Comparison of ENCODE assay signal across 13 cellular contexts in genomic region chr2:95062247-95062646, GRCh38. TPM values are rescaled to one million over a fixed set of nuclear protein-coding genes. Genes with fewer than 3 reads are reported as not detected.
DNase-seq lines count a peak whose midpoint lies in the region; ATAC-seq, FAIRE-seq and TF ChIP-seq lines count a peak whose summit lies in the region.
"Had no signal": no experiment of that assay in that cellular context is flagged by ENCODE, and none has a peak within 500 bp of the region (broad histone marks: within the 10 kb centered on the region; RNA-seq: fewer than 3 reads in every experiment).

No MANE protein-coding gene starts in this region.

- POLR2A ChIA-PET in CD8-positive, alpha-beta T cell (lab: Charles Lee): interaction anchor here (1.4 to 3.9 kb wide), 3 partner anchors 8 to 14 kb away, joined by 4 to 31 read pairs (median 11); no protein-coding TSS in a partner anchor

- no peaks in the 10 kb centered on the region for H3K27me3 Mint-ChIP-seq in CD8-positive, alpha-beta T cell (ENCODE audit: low read depth)
- H3K27me3 Mint-ChIP-seq in activated T-helper 2 cell treated with anti-CD3 and anti-CD28 coated beads, Interferon-gamma antibody, Interleukin-2, Interleukin-4, amounts not matched to agents 10 μg/mL and 5 μg/mL and 100 μg/mL, durations not matched to agents 14 hours and 24 hours and 36 hours (ENCODE audit: low read depth): no peaks in the 10 kb centered on the region

- H3K36me3 ChIP-seq in BLaER1: no peaks in the 10 kb centered on the region
- no peaks in the 10 kb centered on the region for H3K36me3 ChIP-seq in CD8-positive, alpha-beta T cell (ENCODE audit: insufficient read depth, low read length)
- no peaks in the 10 kb centered on the region for H3K36me3 ChIP-seq in small intestine (ENCODE audit: control insufficient read depth in 2 of 2, insufficient read depth in 2 of 2, low read length in 2 of 2)
- H3K36me3 ChIP-seq: heart right ventricle, thoracic aorta had no signal

- H3K4me2 ChIP-seq in BLaER1: peak overlapping the region; percentile 33; the same call in 1 of the 2 replicates

- H4K20me1 ChIP-seq in BLaER1: no peaks in the 10 kb centered on the region

- WGBS in small intestine, 3 donors: 78 to 82% (median 80%) methylated on average over 7 of the region's 7 CpGs

- DNase-seq in CD8-positive, alpha-beta T cell: peak in 1 of 7 experiments; percentile 45
- no peak for DNase-seq in activated T-helper 2 cell treated with anti-CD3 and anti-CD28 coated beads, Interferon-gamma antibody, Interleukin-2, Interleukin-4, amounts not matched to agents 10 μg/mL and 5 μg/mL and 100 μg/mL, durations not matched to agents 14 hours and 24 hours and 36 hours (ENCODE audit: low spot score)
- DNase-seq in left lobe of liver (ENCODE audit: low spot score) (peak; percentile 8), NCI-H1436 treated with DMSO at 0.1 percent for 48 hours (lab: John Stamatoyannopoulos, UW) (no peak), small intestine (no peak), NCI-H345 treated with DMSO at 0.1 percent for 48 hours (lab: John Stamatoyannopoulos, UW; ENCODE audit: unreplicated experiment) (no peak), foreskin fibroblast (no peak)
- DNase-seq: heart right ventricle, Kasumi-1, kidney, NCI-H1694 treated with DMSO at 0.1 percent for 48 hours had no signal

- H3K27ac Mint-ChIP-seq in CD8-positive, alpha-beta T cell: peak overlapping the region; percentile 82
- peak overlapping the region; percentile 67 for H3K27ac Mint-ChIP-seq in activated T-helper 2 cell treated with anti-CD3 and anti-CD28 coated beads, Interferon-gamma antibody, Interleukin-2, Interleukin-4, amounts not matched to agents 10 μg/mL and 5 μg/mL and 100 μg/mL, durations not matched to agents 14 hours and 24 hours and 36 hours

- H3K4me3 ChIP-seq in BLaER1 (no peak overlapping the region), small intestine (ENCODE audit: low read depth in 1 of 2, low read length in 2 of 2) (no peak overlapping the region), foreskin fibroblast (ENCODE audit: low read depth in 1 of 2, low read length in 2 of 2) (no peak overlapping the region)
- no peak overlapping the region for H3K4me3 ChIP-seq in CD8-positive, alpha-beta T cell (ENCODE audit: low read depth, low read length)
- H3K4me3 ChIP-seq: heart right ventricle, thoracic aorta had no signal

- H3K9me3 ChIP-seq in BLaER1: no peaks in the 10 kb centered on the region
- H3K9me3 ChIP-seq in CD8-positive, alpha-beta T cell (ENCODE audit: low read length): no peaks in the 10 kb centered on the region
- H3K9me3 ChIP-seq in small intestine (ENCODE audit: control insufficient read depth, low read depth): no peaks in the 10 kb centered on the region
- H3K9me3 ChIP-seq: heart right ventricle, thoracic aorta had no signal

- no peaks in the 10 kb centered on the region for H3K9me3 Mint-ChIP-seq in CD8-positive, alpha-beta T cell
- no peaks in the 10 kb centered on the region for H3K9me3 Mint-ChIP-seq in activated T-helper 2 cell treated with anti-CD3 and anti-CD28 coated beads, Interferon-gamma antibody, Interleukin-2, Interleukin-4, amounts not matched to agents 10 μg/mL and 5 μg/mL and 100 μg/mL, durations not matched to agents 14 hours and 24 hours and 36 hours

- no peak for TF ChIP-seq CTCF in CD8-positive, alpha-beta T cell (IDR thresholded peaks at IDR 0.05)
- TF ChIP-seq CTCF in foreskin fibroblast (IDR thresholded peaks at IDR 0.05; ENCODE audit: low read depth, low read length): no peak

- no peak overlapping the region for H3K27ac ChIP-seq in BLaER1
- no peak overlapping the region for H3K27ac ChIP-seq in CD8-positive, alpha-beta T cell (ENCODE audit: low read depth, low read length)
- no peak overlapping the region for H3K27ac ChIP-seq in small intestine (ENCODE audit: low read depth in 1 of 2, low read length in 1 of 2)
- H3K27ac ChIP-seq: heart right ventricle, thoracic aorta had no signal

- H3K36me3 Mint-ChIP-seq in CD8-positive, alpha-beta T cell: no peaks in the 10 kb centered on the region
- H3K36me3 Mint-ChIP-seq in activated T-helper 2 cell treated with anti-CD3 and anti-CD28 coated beads, Interferon-gamma antibody, Interleukin-2, Interleukin-4, amounts not matched to agents 10 μg/mL and 5 μg/mL and 100 μg/mL, durations not matched to agents 14 hours and 24 hours and 36 hours (ENCODE audit: low read depth): no peaks in the 10 kb centered on the region

- peaks cover 50% of the 10 kb centered on the region for H3K4me1 ChIP-seq in BLaER1
- peaks cover 23% of the 10 kb centered on the region for H3K4me1 ChIP-seq in CD8-positive, alpha-beta T cell (ENCODE audit: insufficient read depth, low read length)
- no peaks in the 10 kb centered on the region for H3K4me1 ChIP-seq in small intestine (ENCODE audit: control insufficient read depth in 2 of 2, insufficient read depth in 1 of 2, low read depth in 1 of 2, low read length in 1 of 2)
- H3K4me1 ChIP-seq: heart right ventricle had no signal

- CTCF ChIA-PET in CD8-positive, alpha-beta T cell (lab: Charles Lee): interaction anchor here (0.5 to 17.4 kb wide), 6 partner anchors 9 to 97 kb away, joined by 3 to 226 read pairs (median 4); partner anchors contain the start of gene ZNF514

- H3K4me3 Mint-ChIP-seq in CD8-positive, alpha-beta T cell: peak overlapping the region; percentile 52
- H3K4me3 Mint-ChIP-seq in activated T-helper 2 cell treated with anti-CD3 and anti-CD28 coated beads, Interferon-gamma antibody, Interleukin-2, Interleukin-4, amounts not matched to agents 10 μg/mL and 5 μg/mL and 100 μg/mL, durations not matched to agents 14 hours and 24 hours and 36 hours (ENCODE audit: low read depth): peak overlapping the region; percentile 7

- intact Hi-C loops in CD8-positive, alpha-beta T cell (cut with DNase I, micrococcal nuclease): no loop called here
- intact Hi-C loops in activated T-helper 2 cell treated with anti-CD3 and anti-CD28 coated beads, Interferon-gamma antibody, Interleukin-2, Interleukin-4, amounts not matched to agents 10 μg/mL and 5 μg/mL and 100 μg/mL, durations not matched to agents 14 hours and 24 hours and 36 hours (cut with micrococcal nuclease): no loop called here

- FAIRE-seq in small intestine (lab: Jason Lieb, UNC): no peak
- FAIRE-seq: kidney had no signal

- H3K27me3 ChIP-seq in BLaER1: no peaks in the 10 kb centered on the region
- H3K27me3 ChIP-seq in CD8-positive, alpha-beta T cell (ENCODE audit: insufficient read depth, low read length): no peaks in the 10 kb centered on the region
- no peaks in the 10 kb centered on the region for H3K27me3 ChIP-seq in small intestine (ENCODE audit: control insufficient read depth in 2 of 2, insufficient read depth in 2 of 2, low read length in 2 of 2)

- no peak overlapping the region for H3K9ac ChIP-seq in BLaER1

- ATAC-seq in CD8-positive, alpha-beta T cell: no peak
- ATAC-seq in left lobe of liver: no peak

- H3K4me1 Mint-ChIP-seq in CD8-positive, alpha-beta T cell (ENCODE audit: low read depth): peaks cover 29% of the 10 kb centered on the region
- peaks cover 24% of the 10 kb centered on the region for H3K4me1 Mint-ChIP-seq in activated T-helper 2 cell treated with anti-CD3 and anti-CD28 coated beads, Interferon-gamma antibody, Interleukin-2, Interleukin-4, amounts not matched to agents 10 μg/mL and 5 μg/mL and 100 μg/mL, durations not matched to agents 14 hours and 24 hours and 36 hours (ENCODE audit: low read depth)

RNA-seq across cellular contexts. Expression of gene MAL, which starts 36.7 kb away (rescaled TPM):
- 10 to 100 TPM; 49.8 to 56.0 TPM for total RNA-seq in CD8-positive, alpha-beta T cell
- total RNA-seq in activated T-helper 2 cell treated with anti-CD3 and anti-CD28 coated beads, Interferon-gamma antibody, Interleukin-2, Interleukin-4, amounts not matched to agents 10 μg/mL and 5 μg/mL and 100 μg/mL, durations not matched to agents 14 hours and 24 hours and 36 hours: 101 and 117 TPM in 2 replicates
- 0.28 TPM for total RNA-seq in left lobe of liver
- 1 to 10 TPM; 1.6 to 3.8 (median 1.6) TPM for polyA plus RNA-seq in small intestine
- total RNA-seq: thoracic aorta had no signal

RNA-seq across cellular contexts. Expression of gene MRPS5, which starts 59.4 kb away (rescaled TPM):
- total RNA-seq in CD8-positive, alpha-beta T cell: 10 to 100 TPM; 20.0 to 21.3 TPM
- total RNA-seq in activated T-helper 2 cell treated with anti-CD3 and anti-CD28 coated beads, Interferon-gamma antibody, Interleukin-2, Interleukin-4, amounts not matched to agents 10 μg/mL and 5 μg/mL and 100 μg/mL, durations not matched to agents 14 hours and 24 hours and 36 hours: 90.7 and 92.4 TPM in 2 replicates
- total RNA-seq in left lobe of liver: 34.7 TPM
- polyA plus RNA-seq in small intestine: 100 to 1,000 TPM in 2 of 3 donors, 10 to 100 TPM in 1; 84.5 to 104 (median 101) TPM

Comparison
In these comparisons a context has a peak if more than half of its experiments do, and no peak if none do; other contexts are left out.
1. RNA of gene MAL, which starts 36.7 kb away (total RNA-seq): 101 to 117 TPM in activated T-helper 2 cell treated with anti-CD3 and anti-CD28 coated beads, Interferon-gamma antibody, Interleukin-2, Interleukin-4, amounts not matched to agents 10 μg/mL and 5 μg/mL and 100 μg/mL, durations not matched to agents 14 hours and 24 hours and 36 hours and 49.8 to 56.0 TPM in CD8-positive, alpha-beta T cell; 0.28 TPM in left lobe of liver (single experiment); every median in the first group is over 10 times any median in the second.